Comparison of ENCODE assay signal across 1 cellular context in genomic region chr2:68506170-68506569, GRCh38.
TF ChIP-seq lines count a peak whose summit lies in the region.

No MANE protein-coding gene starts in this region.

TF ChIP-seq in K562, 482 proteins besides CTCF, POLR2A, EP300 and RAD21:
- TF ChIP-seq TAF9B (IDR thresholded peaks at IDR 0.05; ENCODE audit: partially characterized antibody): no peak
- TF ChIP-seq SMAD2 (IDR thresholded peaks at IDR 0.05; ENCODE audit: low read depth, low read length): no peak
- peak; percentile 85 for TF ChIP-seq HMBOX1 (IDR thresholded peaks at IDR 0.05)
- peak; percentile 26; the same call in 1 of the 2 replicates for TF ChIP-seq ARID1B (IDR thresholded peaks at IDR 0.05)
- TF ChIP-seq, protein P1, sequence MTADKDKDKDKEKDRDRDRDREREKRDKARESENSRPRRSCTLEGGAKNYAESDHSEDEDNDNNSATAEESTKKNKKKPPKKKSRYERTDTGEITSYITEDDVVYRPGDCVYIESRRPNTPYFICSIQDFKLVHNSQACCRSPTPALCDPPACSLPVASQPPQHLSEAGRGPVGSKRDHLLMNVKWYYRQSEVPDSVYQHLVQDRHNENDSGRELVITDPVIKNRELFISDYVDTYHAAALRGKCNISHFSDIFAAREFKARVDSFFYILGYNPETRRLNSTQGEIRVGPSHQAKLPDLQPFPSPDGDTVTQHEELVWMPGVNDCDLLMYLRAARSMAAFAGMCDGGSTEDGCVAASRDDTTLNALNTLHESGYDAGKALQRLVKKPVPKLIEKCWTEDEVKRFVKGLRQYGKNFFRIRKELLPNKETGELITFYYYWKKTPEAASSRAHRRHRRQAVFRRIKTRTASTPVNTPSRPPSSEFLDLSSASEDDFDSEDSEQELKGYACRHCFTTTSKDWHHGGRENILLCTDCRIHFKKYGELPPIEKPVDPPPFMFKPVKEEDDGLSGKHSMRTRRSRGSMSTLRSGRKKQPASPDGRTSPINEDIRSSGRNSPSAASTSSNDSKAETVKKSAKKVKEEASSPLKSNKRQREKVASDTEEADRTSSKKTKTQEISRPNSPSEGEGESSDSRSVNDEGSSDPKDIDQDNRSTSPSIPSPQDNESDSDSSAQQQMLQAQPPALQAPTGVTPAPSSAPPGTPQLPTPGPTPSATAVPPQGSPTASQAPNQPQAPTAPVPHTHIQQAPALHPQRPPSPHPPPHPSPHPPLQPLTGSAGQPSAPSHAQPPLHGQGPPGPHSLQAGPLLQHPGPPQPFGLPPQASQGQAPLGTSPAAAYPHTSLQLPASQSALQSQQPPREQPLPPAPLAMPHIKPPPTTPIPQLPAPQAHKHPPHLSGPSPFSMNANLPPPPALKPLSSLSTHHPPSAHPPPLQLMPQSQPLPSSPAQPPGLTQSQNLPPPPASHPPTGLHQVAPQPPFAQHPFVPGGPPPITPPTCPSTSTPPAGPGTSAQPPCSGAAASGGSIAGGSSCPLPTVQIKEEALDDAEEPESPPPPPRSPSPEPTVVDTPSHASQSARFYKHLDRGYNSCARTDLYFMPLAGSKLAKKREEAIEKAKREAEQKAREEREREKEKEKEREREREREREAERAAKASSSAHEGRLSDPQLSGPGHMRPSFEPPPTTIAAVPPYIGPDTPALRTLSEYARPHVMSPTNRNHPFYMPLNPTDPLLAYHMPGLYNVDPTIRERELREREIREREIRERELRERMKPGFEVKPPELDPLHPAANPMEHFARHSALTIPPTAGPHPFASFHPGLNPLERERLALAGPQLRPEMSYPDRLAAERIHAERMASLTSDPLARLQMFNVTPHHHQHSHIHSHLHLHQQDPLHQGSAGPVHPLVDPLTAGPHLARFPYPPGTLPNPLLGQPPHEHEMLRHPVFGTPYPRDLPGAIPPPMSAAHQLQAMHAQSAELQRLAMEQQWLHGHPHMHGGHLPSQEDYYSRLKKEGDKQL (CRISPR knock-in tag; IDR thresholded peaks at IDR 0.05; ENCODE audit: borderline replicate concordance): no peak
- TF ChIP-seq PRDM10 (IDR thresholded peaks at IDR 0.05; ENCODE audit: partially characterized antibody): peak; percentile 88
- peak; percentile 50; the same call in 1 of the 2 replicates for TF ChIP-seq NFE2 (IDR thresholded peaks at IDR 0.05; ENCODE audit: low read depth)
- no peak for TF ChIP-seq ZBTB8A (IDR thresholded peaks at IDR 0.05; ENCODE audit: partially characterized antibody)
- no peak for TF ChIP-seq ARID4B (CRISPR knock-in tag; IDR thresholded peaks at IDR 0.05)
- no peak for TF ChIP-seq CBFA2T2 (conservative IDR thresholded peaks at IDR 0.05)
- TF ChIP-seq LCOR (CRISPR knock-in tag; IDR thresholded peaks at IDR 0.05): no peak
- TF ChIP-seq POLR2G (IDR thresholded peaks at IDR 0.05; ENCODE audit: low read depth, low read length): no peak
- TF ChIP-seq ATF7 (IDR thresholded peaks at IDR 0.05): no peak
- TF ChIP-seq XRCC4 (IDR thresholded peaks at IDR 0.05; ENCODE audit: extremely low read depth, insufficient read depth, insufficient read length): no peak
- TF ChIP-seq, protein P2, sequence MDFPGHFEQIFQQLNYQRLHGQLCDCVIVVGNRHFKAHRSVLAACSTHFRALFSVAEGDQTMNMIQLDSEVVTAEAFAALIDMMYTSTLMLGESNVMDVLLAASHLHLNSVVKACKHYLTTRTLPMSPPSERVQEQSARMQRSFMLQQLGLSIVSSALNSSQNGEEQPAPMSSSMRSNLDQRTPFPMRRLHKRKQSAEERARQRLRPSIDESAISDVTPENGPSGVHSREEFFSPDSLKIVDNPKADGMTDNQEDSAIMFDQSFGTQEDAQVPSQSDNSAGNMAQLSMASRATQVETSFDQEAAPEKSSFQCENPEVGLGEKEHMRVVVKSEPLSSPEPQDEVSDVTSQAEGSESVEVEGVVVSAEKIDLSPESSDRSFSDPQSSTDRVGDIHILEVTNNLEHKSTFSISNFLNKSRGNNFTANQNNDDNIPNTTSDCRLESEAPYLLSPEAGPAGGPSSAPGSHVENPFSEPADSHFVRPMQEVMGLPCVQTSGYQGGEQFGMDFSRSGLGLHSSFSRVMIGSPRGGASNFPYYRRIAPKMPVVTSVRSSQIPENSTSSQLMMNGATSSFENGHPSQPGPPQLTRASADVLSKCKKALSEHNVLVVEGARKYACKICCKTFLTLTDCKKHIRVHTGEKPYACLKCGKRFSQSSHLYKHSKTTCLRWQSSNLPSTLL (IDR thresholded peaks at IDR 0.05): no peak
- no peak for TF ChIP-seq TBP (optimal IDR thresholded peaks at IDR 0.05; ENCODE audit: low read depth, low read length)
- no peak for TF ChIP-seq HLTF (IDR thresholded peaks at IDR 0.05)
